1 cellular context compared by ENCODE assay signal in the genomic region with DNA sequence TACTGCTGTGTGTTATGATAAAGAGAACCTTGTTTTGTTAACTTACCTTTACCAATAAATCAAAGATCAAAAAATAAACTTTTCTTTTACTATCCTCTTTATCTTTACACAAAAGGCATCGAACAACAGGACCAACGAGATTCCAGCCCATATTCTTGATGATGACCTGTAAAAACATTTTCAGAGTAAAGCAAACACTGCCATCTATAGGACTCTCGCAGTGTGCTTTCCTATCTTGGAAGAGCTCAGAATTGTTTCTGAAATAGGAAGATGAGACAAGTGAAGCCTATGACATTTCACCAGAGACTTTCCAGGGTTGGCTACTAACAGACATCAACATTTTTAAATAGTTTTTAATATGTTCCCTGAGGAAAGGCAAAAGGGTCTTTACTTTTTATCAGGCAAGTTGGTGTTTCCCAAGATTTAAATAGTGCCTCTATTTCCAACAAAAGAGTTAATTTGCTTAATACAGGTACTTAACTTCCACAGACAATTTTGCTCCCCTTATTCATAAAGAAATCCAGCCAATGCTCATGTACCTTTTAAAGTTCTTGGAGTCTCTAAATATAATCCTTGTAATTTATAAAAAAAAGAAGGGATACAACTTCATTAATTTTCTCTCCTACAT.
TF ChIP-seq lines count a peak whose summit lies in the region.

No MANE protein-coding gene starts in this region.

TF ChIP-seq in HepG2, 621 proteins besides CTCF, POLR2A, EP300 and RAD21:
- TF ChIP-seq, protein P1, sequence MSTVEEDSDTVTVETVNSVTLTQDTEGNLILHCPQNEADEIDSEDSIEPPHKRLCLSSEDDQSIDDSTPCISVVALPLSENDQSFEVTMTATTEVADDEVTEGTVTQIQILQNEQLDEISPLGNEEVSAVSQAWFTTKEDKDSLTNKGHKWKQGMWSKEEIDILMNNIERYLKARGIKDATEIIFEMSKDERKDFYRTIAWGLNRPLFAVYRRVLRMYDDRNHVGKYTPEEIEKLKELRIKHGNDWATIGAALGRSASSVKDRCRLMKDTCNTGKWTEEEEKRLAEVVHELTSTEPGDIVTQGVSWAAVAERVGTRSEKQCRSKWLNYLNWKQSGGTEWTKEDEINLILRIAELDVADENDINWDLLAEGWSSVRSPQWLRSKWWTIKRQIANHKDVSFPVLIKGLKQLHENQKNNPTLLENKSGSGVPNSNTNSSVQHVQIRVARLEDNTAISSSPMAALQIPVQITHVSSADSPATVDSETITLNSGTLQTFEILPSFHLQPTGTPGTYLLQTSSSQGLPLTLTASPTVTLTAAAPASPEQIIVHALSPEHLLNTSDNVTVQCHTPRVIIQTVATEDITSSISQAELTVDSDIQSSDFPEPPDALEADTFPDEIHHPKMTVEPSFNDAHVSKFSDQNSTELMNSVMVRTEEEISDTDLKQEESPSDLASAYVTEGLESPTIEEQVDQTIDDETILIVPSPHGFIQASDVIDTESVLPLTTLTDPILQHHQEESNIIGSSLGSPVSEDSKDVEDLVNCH (CRISPR knock-in tag; IDR thresholded peaks at IDR 0.05): no peak
- TF ChIP-seq SMC3 (IDR thresholded peaks at IDR 0.05; ENCODE audit: low read length): peak; percentile 37; the same call in 1 of the 2 replicates
- no peak for TF ChIP-seq MYNN (CRISPR knock-in tag; IDR thresholded peaks at IDR 0.05; ENCODE audit: low read depth)
- peak; percentile 78 for TF ChIP-seq STAG1 (CRISPR knock-in tag; IDR thresholded peaks at IDR 0.05)
- TF ChIP-seq ZNF629 (CRISPR knock-in tag; conservative IDR thresholded peaks at IDR 0.05): 0 out of 2 replicates have a peak, but pooled peaks have one; percentile 36
